In the genomic region with DNA sequence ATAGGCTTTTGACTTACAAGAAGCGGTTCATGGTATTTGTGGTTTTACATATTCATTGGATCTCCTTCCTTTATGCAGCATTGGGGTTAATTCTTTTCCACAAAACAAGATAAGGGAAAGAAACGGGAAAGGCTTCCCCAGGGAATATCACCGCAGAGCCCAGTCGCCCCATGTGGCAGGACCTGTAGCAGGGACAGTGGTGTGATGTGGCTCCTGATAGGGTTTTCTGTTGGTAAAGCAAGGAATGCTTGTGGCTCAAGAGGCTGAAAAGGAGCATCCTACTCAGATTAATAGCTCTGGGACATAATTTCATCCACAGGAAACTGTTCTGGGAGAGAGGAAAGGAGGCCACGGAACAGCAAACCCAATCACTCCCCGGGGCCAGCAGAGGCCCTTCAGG, we compare ENCODE assay signal across 18 cellular contexts.
DNase-seq lines count a peak whose midpoint lies in the region; ATAC-seq and TF ChIP-seq lines count a peak whose summit lies in the region.
"Had no signal": no experiment of that assay in that cellular context is flagged by ENCODE, and none has a peak within 500 bp of the region (broad histone marks: within the 10 kb centered on the region; RNA-seq: fewer than 3 reads in every experiment).

No MANE protein-coding gene starts in this region.

- H3K36me3 ChIP-seq in GM23338 (ENCODE audit: insufficient read depth) (no peaks in the 10 kb centered on the region), PC-3 (ENCODE audit: low read depth, low read length) (no peaks in the 10 kb centered on the region), endodermal cell (ENCODE audit: control insufficient read depth, insufficient read depth, low read length) (no peaks in the 10 kb centered on the region), mesenchymal stem cell (ENCODE audit: control insufficient read depth in 1 of 2, insufficient read depth in 2 of 2, low read depth in 1 of 2, low read length in 2 of 2) (no peaks in the 10 kb centered on the region)
- H3K36me3 ChIP-seq: BE2C had no signal

- H3K4ac ChIP-seq in mesenchymal stem cell (ENCODE audit: low read depth in 1 of 2, low read length in 2 of 2), result no peak overlapping the region

- H4K91ac ChIP-seq in mesenchymal stem cell (ENCODE audit: low read length), result no peak overlapping the region

- no peak overlapping the region for H3K9ac ChIP-seq in PC-3 (ENCODE audit: low read length)
- no peak overlapping the region for H3K9ac ChIP-seq in endodermal cell (ENCODE audit: extremely low read depth, low read length, poor library complexity, severe bottlenecking)
- H3K9ac ChIP-seq in mesenchymal stem cell (ENCODE audit: low read length), result no peak overlapping the region
- H3K9ac ChIP-seq: GM23248 had no signal

- no TSS peak for BruUV-seq in PC-3 (replicated peaks; lab: Mats Ljungman, UMichigan)

- WGBS in endodermal cell (ENCODE audit: insufficient coverage in 1 of 2, insufficient read length in 1 of 2), 2 experiments, result 77 to 89% methylated on average over 3 to 6 of the region's 6 CpGs
- WGBS in mesenchymal stem cell, result 68% methylated on average over 6 of the region's 6 CpGs

- CTCF ChIA-PET in PC-3 (lab: Charles Lee), result no interaction called here

- H3K79me2 ChIP-seq in GM23338 (replicated peaks; ENCODE audit: insufficient read depth) (no peaks in the 10 kb centered on the region), PC-3 (ENCODE audit: low read length) (no peaks in the 10 kb centered on the region)

- H4K20me1 ChIP-seq in GM23338 (replicated peaks; ENCODE audit: insufficient read depth) (no peaks in the 10 kb centered on the region), PC-3 (ENCODE audit: low read length) (no peaks in the 10 kb centered on the region)

- no peak overlapping the region for H2BK12ac ChIP-seq in mesenchymal stem cell (ENCODE audit: low read length in 2 of 2)

- no peaks in the 10 kb centered on the region for H3K36me3 Mint-ChIP-seq in GM23338 (ENCODE audit: low read depth)
- H3K36me3 Mint-ChIP-seq in endodermal cell (ENCODE audit: low read depth), result no peaks in the 10 kb centered on the region
- H3K36me3 Mint-ChIP-seq: CD4-positive, CD25-positive, alpha-beta regulatory T cell; CD8-positive, alpha-beta memory T cell had no signal

- no peak overlapping the region for H2BK15ac ChIP-seq in mesenchymal stem cell (ENCODE audit: low read depth, poor library complexity, severe bottlenecking)

- no peak overlapping the region for H2BK120ac ChIP-seq in mesenchymal stem cell (ENCODE audit: low read depth, low read length)

- peak; percentile 66 for ATAC-seq in GM23338
- peak; percentile 33; the same call in 1 of the 2 replicates for ATAC-seq in PC-3
- no peak for ATAC-seq in HG03520 (IDR thresholded peaks at IDR 0.05; ENCODE audit: unreplicated experiment)
- ATAC-seq: HCT116 had no signal

- H3K4me1 Mint-ChIP-seq in GM23338, result peaks cover 9% of the 10 kb centered on the region; the same call in 2 of the 3 replicates
- peaks cover 5% of the 10 kb centered on the region for H3K4me1 Mint-ChIP-seq in endodermal cell
- H3K4me1 Mint-ChIP-seq: CD4-positive, CD25-positive, alpha-beta regulatory T cell; CD8-positive, alpha-beta memory T cell had no signal

- no peaks in the 10 kb centered on the region for H3K9me3 Mint-ChIP-seq in GM23338
- H3K9me3 Mint-ChIP-seq in endodermal cell, result no peaks in the 10 kb centered on the region
- H3K9me3 Mint-ChIP-seq: HFFc6 had no signal

- H2AK5ac ChIP-seq in mesenchymal stem cell (ENCODE audit: low read length, severe bottlenecking), result no peak overlapping the region

- H3K27me3 ChIP-seq in GM23338 (ENCODE audit: insufficient read depth) (no peaks in the 10 kb centered on the region), PC-3 (ENCODE audit: low read length) (no peaks in the 10 kb centered on the region), endodermal cell (ENCODE audit: control insufficient read depth, insufficient read depth, low read length, poor library complexity, severe bottlenecking) (no peaks in the 10 kb centered on the region), mesenchymal stem cell (ENCODE audit: control insufficient read depth in 1 of 2, insufficient read depth in 1 of 2, low read length in 2 of 2) (no peaks in the 10 kb centered on the region)
- H3K27me3 ChIP-seq: BE2C had no signal

- H3K14ac ChIP-seq in mesenchymal stem cell (ENCODE audit: low read length in 2 of 2), result no peak overlapping the region

- 0 out of 2 replicates have a peak, but pooled peaks cover 3% of the 10 kb centered on the region for H3K9me2 ChIP-seq in GM23338 (ENCODE audit: insufficient read depth)
- H3K9me2 ChIP-seq in PC-3 (replicated peaks; ENCODE audit: low read length), result no peaks in the 10 kb centered on the region

- no peak overlapping the region for H3K23ac ChIP-seq in mesenchymal stem cell (ENCODE audit: low read length in 2 of 2)

- H3K4me3 Mint-ChIP-seq in GM23338, result no peak overlapping the region
- H3K4me3 Mint-ChIP-seq in endodermal cell, result no peak overlapping the region
- H3K4me3 Mint-ChIP-seq: CD4-positive, CD25-positive, alpha-beta regulatory T cell; CD8-positive, alpha-beta memory T cell; HFFc6 had no signal

- H3K79me1 ChIP-seq in mesenchymal stem cell (replicated peaks; ENCODE audit: low read length, poor library complexity, severe bottlenecking), result no peaks in the 10 kb centered on the region

- no peaks in the 10 kb centered on the region for H3F3A ChIP-seq in GM23338 (replicated peaks; ENCODE audit: low read depth)
- no peaks in the 10 kb centered on the region for H3F3A ChIP-seq in PC-3 (ENCODE audit: low read length, unreplicated experiment)

- H3K27ac Mint-ChIP-seq in GM23338 (no peak overlapping the region), endodermal cell (no peak overlapping the region)
- H3K27ac Mint-ChIP-seq: CD4-positive, CD25-positive, alpha-beta regulatory T cell; CD8-positive, alpha-beta memory T cell; HFFc6 had no signal

- H3K4me1 ChIP-seq in GM23338 (ENCODE audit: insufficient read depth) (no peaks in the 10 kb centered on the region), PC-3 (ENCODE audit: insufficient read depth, low read length) (0 out of 2 replicates have a peak, but pooled peaks cover 4% of the 10 kb centered on the region), endodermal cell (ENCODE audit: control insufficient read depth, insufficient read depth, low read length) (no peaks in the 10 kb centered on the region), mesenchymal stem cell (ENCODE audit: control insufficient read depth, insufficient read depth, low read depth, low read length) (no peaks in the 10 kb centered on the region)
- H3K4me1 ChIP-seq: BE2C, Caco-2 had no signal

- intact Hi-C loops in PC-3 (cut with micrococcal nuclease), result no loop called here

- H3K9me3 ChIP-seq in PC-3 (ENCODE audit: low read length) (no peaks in the 10 kb centered on the region), endodermal cell (ENCODE audit: control insufficient read depth, low read length) (no peaks in the 10 kb centered on the region), mesenchymal stem cell (ENCODE audit: control insufficient read depth, low read length) (no peaks in the 10 kb centered on the region)
- H3K9me3 ChIP-seq: BE2C, Caco-2 had no signal

- H3K27me3 Mint-ChIP-seq in GM23338 (ENCODE audit: insufficient read depth, low read depth, poor library complexity), result no peaks in the 10 kb centered on the region
- peaks cover 2% of the 10 kb centered on the region for H3K27me3 Mint-ChIP-seq in endodermal cell (ENCODE audit: insufficient read depth)
- H3K27me3 Mint-ChIP-seq: CD4-positive, CD25-positive, alpha-beta regulatory T cell; CD8-positive, alpha-beta memory T cell had no signal

- DNase-seq in GM23338 (ENCODE audit: low spot score), result no peak
- DNase-seq in PC-3, result peak; percentile 30
- peak; percentile 53 for DNase-seq in endodermal cell
- no peak for DNase-seq in mesenchymal stem cell
- no peak for DNase-seq in NCI-H1417 (lab: John Stamatoyannopoulos, UW)
- no peak for DNase-seq in T-helper 2 cell
- DNase-seq: BE2C; C1 segment of cervical spinal cord; Caco-2; CD4-positive, CD25-positive, alpha-beta regulatory T cell; CD8-positive, alpha-beta memory T cell; GDM1; GM23248; H7; HFFc6; IMR-90 had no signal

- H2BK5ac ChIP-seq in mesenchymal stem cell (ENCODE audit: low read depth, low read length, poor library complexity, severe bottlenecking), result peak overlapping the region; percentile 12

- peak overlapping the region; percentile 12; the same call in 1 of the 2 replicates for H2AFZ ChIP-seq in GM23338
- H2AFZ ChIP-seq in PC-3 (ENCODE audit: low read length), result no peak overlapping the region
- H2AFZ ChIP-seq in mesenchymal stem cell (ENCODE audit: low read depth, low read length), result no peak overlapping the region
- H2AFZ ChIP-seq: GM23248 had no signal

- H3K4me2 ChIP-seq in GM23338 (0 out of 2 replicates have a peak overlapping the region, but pooled peaks have one; percentile 36), PC-3 (ENCODE audit: low read length) (no peak overlapping the region), mesenchymal stem cell (ENCODE audit: low read length, poor library complexity, severe bottlenecking) (no peak overlapping the region)

- no peak for TF ChIP-seq CTCF in GM23338 (conservative IDR thresholded peaks at IDR 0.05; ENCODE audit: low read depth in 2 of 2)
- no peak for TF ChIP-seq CTCF in PC-3 (conservative IDR thresholded peaks at IDR 0.05; ENCODE audit: low read depth, low read length)
- TF ChIP-seq CTCF in endodermal cell (conservative IDR thresholded peaks at IDR 0.05), result no peak

- H3K4me3 ChIP-seq in GM23338 (no peak overlapping the region), PC-3 (ENCODE audit: low read length) (no peak overlapping the region), endodermal cell (ENCODE audit: low read length) (no peak overlapping the region), mesenchymal stem cell (ENCODE audit: insufficient read depth in 1 of 2, low read depth in 1 of 2, low read length in 2 of 2) (no peak overlapping the region)
- H3K4me3 ChIP-seq: GM23248 had no signal

- no peak overlapping the region for H4K8ac ChIP-seq in mesenchymal stem cell (ENCODE audit: low read length)

- H3K18ac ChIP-seq in mesenchymal stem cell (ENCODE audit: low read depth in 1 of 2, low read length in 2 of 2), result no peak overlapping the region

- H3K27ac ChIP-seq in GM23338 (ENCODE audit: low read depth), result no peak overlapping the region
- H3K27ac ChIP-seq in PC-3 (ENCODE audit: low read length), result no peak overlapping the region
- no peak overlapping the region for H3K27ac ChIP-seq in endodermal cell (ENCODE audit: low read depth, low read length)
- H3K27ac ChIP-seq in mesenchymal stem cell (ENCODE audit: low read length, poor library complexity, severe bottlenecking), result no peak overlapping the region
- H3K27ac ChIP-seq: GM23248 had no signal

- POLR2A ChIA-PET in PC-3 (lab: Charles Lee; ENCODE audit: unreplicated experiment), result no interaction called here

TF ChIP-seq in GM23338, 12 proteins besides CTCF, POLR2A, EP300 and RAD21 (continues in another document):
- TF ChIP-seq POLR2AphosphoS5 (IDR thresholded peaks at IDR 0.05; ENCODE audit: low read depth), result no peak

Comparison
In these comparisons a context has a peak if more than half of its experiments do, and no peak if none do; other contexts are left out.
1. DNase-seq: peak in PC-3 (single experiment) and endodermal cell (single experiment); none in GM23338 (single experiment), mesenchymal stem cell (single experiment), NCI-H1417 (0 of 3) and T-helper 2 cell (0 of 5).